In the genomic region with DNA sequence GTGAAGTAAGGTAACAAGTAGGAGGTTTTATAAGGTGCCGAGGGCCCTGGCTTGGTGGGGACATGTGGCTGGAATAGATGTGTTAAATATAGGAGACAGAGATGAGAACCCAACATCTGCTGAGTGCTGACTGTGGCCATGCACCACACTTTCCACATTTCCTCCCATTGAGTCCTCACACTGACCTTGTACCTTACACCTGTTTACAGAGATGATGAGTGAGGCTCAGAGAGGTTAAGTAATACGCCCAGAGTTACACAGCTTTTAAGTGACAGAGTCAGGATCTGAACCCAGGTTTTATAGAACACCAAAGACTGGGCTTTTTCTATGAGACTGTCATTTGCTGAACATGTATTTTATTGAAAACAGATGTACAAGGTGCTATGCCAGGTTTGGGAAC, we compare ENCODE assay signal across 13 cellular contexts.
"Had no signal": no experiment of that assay in that cellular context is flagged by ENCODE, and none has a peak within 500 bp of the region (broad histone marks: within the 10 kb centered on the region; RNA-seq: fewer than 3 reads in every experiment).

No MANE protein-coding gene starts in this region.

- H3K36me3 ChIP-seq: esophagus muscularis mucosa, spleen, thyroid gland, WERI-Rb-1 had no signal

- H3K4me3 ChIP-seq: esophagus muscularis mucosa, spleen, thyroid gland had no signal

- H3K27ac ChIP-seq: esophagus muscularis mucosa, thyroid gland, WERI-Rb-1 had no signal

- DNase-seq: activated CD4-positive, alpha-beta memory T cell treated with anti-CD3 and anti-CD28 coated beads for 36 hours; activated CD4-positive, alpha-beta T cell treated with anti-CD3 and anti-CD28 coated beads for 1 hour; activated naive CD4-positive, alpha-beta T cell treated with anti-CD3 and anti-CD28 coated beads for 36 hours; activated T-cell treated with anti-CD3 and anti-CD28 coated beads, Interleukin-2, amount 50 U/mL, for 1 hour; effector CD4-positive, alpha-beta T cell; mesendoderm; spleen; stimulated activated naive CD4-positive, alpha-beta T cell; T-helper 2 cell; thyroid gland; WERI-Rb-1 had no signal

- H3K27ac Mint-ChIP-seq: activated CD4-positive, alpha-beta memory T cell treated with anti-CD3 and anti-CD28 coated beads for 36 hours; activated naive CD4-positive, alpha-beta T cell treated with anti-CD3 and anti-CD28 coated beads for 36 hours; natural killer cell treated with Interleukin-12 subunit alpha and Interleukin-12 subunit beta and Interleukin-15 and Interleukin-18, amount 100 ng/mL, for 72 hours had no signal

- H3K27me3 ChIP-seq: esophagus muscularis mucosa, spleen, thyroid gland had no signal

- H3K4me3 Mint-ChIP-seq: activated CD4-positive, alpha-beta memory T cell treated with anti-CD3 and anti-CD28 coated beads for 36 hours; activated naive CD4-positive, alpha-beta T cell treated with anti-CD3 and anti-CD28 coated beads for 36 hours; natural killer cell treated with Interleukin-12 subunit alpha and Interleukin-12 subunit beta and Interleukin-15 and Interleukin-18, amount 100 ng/mL, for 72 hours had no signal

- H3K36me3 Mint-ChIP-seq: activated CD4-positive, alpha-beta memory T cell treated with anti-CD3 and anti-CD28 coated beads for 36 hours; natural killer cell treated with Interleukin-12 subunit alpha and Interleukin-12 subunit beta and Interleukin-15 and Interleukin-18, amount 100 ng/mL, for 72 hours had no signal

- H3K9me3 Mint-ChIP-seq: activated CD4-positive, alpha-beta memory T cell treated with anti-CD3 and anti-CD28 coated beads for 36 hours; activated naive CD4-positive, alpha-beta T cell treated with anti-CD3 and anti-CD28 coated beads for 36 hours; natural killer cell treated with Interleukin-12 subunit alpha and Interleukin-12 subunit beta and Interleukin-15 and Interleukin-18, amount 100 ng/mL, for 72 hours had no signal

- H3K9me3 ChIP-seq: esophagus muscularis mucosa, spleen, thyroid gland had no signal

- H3K4me1 ChIP-seq: thyroid gland had no signal

- H3K27me3 Mint-ChIP-seq: activated CD4-positive, alpha-beta memory T cell treated with anti-CD3 and anti-CD28 coated beads for 36 hours had no signal
